Comparison of ENCODE assay signal across 12 cellular contexts in genomic region chr3:172586447-172586846, GRCh38.
DNase-seq lines count a peak whose midpoint lies in the region; ATAC-seq, FAIRE-seq and TF ChIP-seq lines count a peak whose summit lies in the region.
"Had no signal": no experiment of that assay in that cellular context is flagged by ENCODE, and none has a peak within 500 bp of the region (broad histone marks: within the 10 kb centered on the region; RNA-seq: fewer than 3 reads in every experiment).

No MANE protein-coding gene starts in this region.

- peak overlapping the region; percentile 20 to 35 for H3K27ac Mint-ChIP-seq in natural killer cell
- H3K27ac Mint-ChIP-seq: nephron progenitor cell had no signal

- no peaks in the 10 kb centered on the region for H3K27me3 ChIP-seq in MM.1S (replicated peaks; ENCODE audit: insufficient read depth, low read length)
- no peaks in the 10 kb centered on the region for H3K27me3 ChIP-seq in colonic mucosa

- H2AFZ ChIP-seq in MM.1S (ENCODE audit: low read length): no peak overlapping the region

- intact Hi-C loops in colonic mucosa (cut with DNase I) (no loop called here), natural killer cell (cut with micrococcal nuclease) (no loop called here)

- FAIRE-seq in A549 (lab: Jason Lieb, UNC): no peak

- H4K20me1 ChIP-seq in MM.1S (ENCODE audit: insufficient read depth, low read length): no peaks in the 10 kb centered on the region

- no peaks in the 10 kb centered on the region for H3F3A ChIP-seq in MM.1S (ENCODE audit: insufficient read depth, low read length)

- no peaks in the 10 kb centered on the region for H3K27me3 Mint-ChIP-seq in natural killer cell (ENCODE audit: low read depth in 2 of 2)

- POLR2A ChIA-PET in A549 (lab: Yijun Ruan, JAX): no interaction called here

- no peaks in the 10 kb centered on the region for H3K36me3 Mint-ChIP-seq in natural killer cell

- no peaks in the 10 kb centered on the region for H3K9me3 Mint-ChIP-seq in natural killer cell

- TF ChIP-seq CTCF in A549 (IDR thresholded peaks at IDR 0.05) (no peak), MM.1S (IDR thresholded peaks at IDR 0.05; ENCODE audit: low read length) (no peak), colonic mucosa (IDR thresholded peaks at IDR 0.05) (no peak), natural killer cell (IDR thresholded peaks at IDR 0.05) (no peak)

- CTCF ChIA-PET in A549 (lab: Yijun Ruan, JAX): no interaction called here

- H3K4me2 ChIP-seq in A549 (peak overlapping the region; percentile 34), MM.1S (ENCODE audit: low read depth, low read length) (peak overlapping the region; percentile 10; the same call in 1 of the 2 replicates)

- H3K4me3 ChIP-seq in A549: no peak overlapping the region
- no peak overlapping the region for H3K4me3 ChIP-seq in MM.1S (ENCODE audit: low read length)
- no peak overlapping the region for H3K4me3 ChIP-seq in colonic mucosa

- H3K9me2 ChIP-seq in MM.1S (replicated peaks; ENCODE audit: insufficient read depth, low read length): no peaks in the 10 kb centered on the region

- H3K9me3 ChIP-seq in A549 (no peaks in the 10 kb centered on the region), MM.1S (replicated peaks; ENCODE audit: insufficient read depth, low read length) (no peaks in the 10 kb centered on the region), colonic mucosa (no peaks in the 10 kb centered on the region)

- no peaks in the 10 kb centered on the region; the same call in 2 of the 3 replicates for H3K4me1 ChIP-seq in A549
- peaks cover 12% of the 10 kb centered on the region for H3K4me1 ChIP-seq in MM.1S (ENCODE audit: low read length)
- H3K4me1 ChIP-seq in colonic mucosa: peaks cover 4% of the 10 kb centered on the region

- H3K27ac ChIP-seq in A549: no peak overlapping the region
- no peak overlapping the region for H3K27ac ChIP-seq in MM.1S (ENCODE audit: low read length)
- peak overlapping the region; percentile 31 for H3K27ac ChIP-seq in colonic mucosa

- no peak overlapping the region for H3K9ac ChIP-seq in MM.1S (ENCODE audit: low read length)
- peak overlapping the region in 1 of 2 donors; percentile 14 for H3K9ac ChIP-seq in colonic mucosa (ENCODE audit: low read depth in 2 of 2, low read length in 2 of 2)

- H3K4me3 Mint-ChIP-seq in natural killer cell: no peak overlapping the region
- H3K4me3 Mint-ChIP-seq: nephron progenitor cell had no signal

- ATAC-seq in A549: no peak
- ATAC-seq in natural killer cell: no peak
- no peak for ATAC-seq in esophagus mucosa

- DNase-seq in A549 (ENCODE audit: low read depth in 1 of 2, low spot score in 1 of 2): no peak
- no peak for DNase-seq in MM.1S
- no peak for DNase-seq in colonic mucosa
- no peak for DNase-seq in natural killer cell
- no peak for DNase-seq in NCI-H510A treated with DMSO at 0.1 percent for 48 hours (lab: John Stamatoyannopoulos, UW)
- no peak for DNase-seq in stimulated activated CD4-positive, alpha-beta T cell treated with anti-CD3 and anti-CD28 coated beads, Interleukin-4, amount 100 ng/mL, for 4 hours
- DNase-seq in activated gamma-delta T cell (lab: John Stamatoyannopoulos, UW): no peak
- DNase-seq: activated naive CD4-positive, alpha-beta T cell; NCI-H1417; nephron progenitor cell; stimulated activated CD4-positive, alpha-beta T cell treated with anti-CD3 and anti-CD28 coated beads, Interleukin-1b, Interleukin-23, amount 100 ng/mL, for 48 hours had no signal

- TF ChIP-seq POLR2A in A549 (IDR thresholded peaks at IDR 0.05; ENCODE audit: low read length): no peak

- H3K79me2 ChIP-seq in MM.1S (ENCODE audit: low read length): no peaks in the 10 kb centered on the region

- H3K36me3 ChIP-seq in MM.1S (replicated peaks; ENCODE audit: insufficient read depth, low read length) (no peaks in the 10 kb centered on the region), colonic mucosa (no peaks in the 10 kb centered on the region)

- TF ChIP-seq EP300 in A549 (IDR thresholded peaks at IDR 0.05): no peak

- no peak for TF ChIP-seq RAD21 in A549 (conservative IDR thresholded peaks at IDR 0.05 in 1 of 2, IDR thresholded peaks at IDR 0.05 in 1 of 2)

- H3K4me1 Mint-ChIP-seq in natural killer cell: peaks cover 50 to 58% of the 10 kb centered on the region in 2 donors
- H3K4me1 Mint-ChIP-seq: nephron progenitor cell had no signal

TF ChIP-seq in A549, 52 proteins besides CTCF, POLR2A, EP300 and RAD21:
- no peak for TF ChIP-seq ELK1 (IDR thresholded peaks at IDR 0.05; ENCODE audit: low read depth, low read length)
- no peak for TF ChIP-seq RCOR1 (IDR thresholded peaks at IDR 0.05; ENCODE audit: low read depth, low read length)
- TF ChIP-seq FOXS1 (CRISPR knock-in tag; IDR thresholded peaks at IDR 0.05): no peak
- TF ChIP-seq ESRRA (IDR thresholded peaks at IDR 0.05; ENCODE audit: borderline replicate concordance, low read length): no peak
- TF ChIP-seq RFX5 (IDR thresholded peaks at IDR 0.05): no peak
- TF ChIP-seq EHF (CRISPR knock-in tag; IDR thresholded peaks at IDR 0.05): no peak
- TF ChIP-seq MAX (IDR thresholded peaks at IDR 0.05): no peak
- TF ChIP-seq ZFP36 (IDR thresholded peaks at IDR 0.05; ENCODE audit: borderline replicate concordance, partially characterized antibody): no peak
- TF ChIP-seq ZC3H11A (IDR thresholded peaks at IDR 0.05): no peak
- TF ChIP-seq PBX3 (IDR thresholded peaks at IDR 0.05): no peak
- TF ChIP-seq HEYL (CRISPR knock-in tag; IDR thresholded peaks at IDR 0.05): no peak
- TF ChIP-seq SREBF2 (IDR thresholded peaks at IDR 0.05): no peak
- no peak for TF ChIP-seq ZNF302 (CRISPR knock-in tag; IDR thresholded peaks at IDR 0.05)
- no peak for TF ChIP-seq BCL3 (IDR thresholded peaks at IDR 0.05)
